ENCODE assay signal across 8 cellular contexts in the genomic region with DNA sequence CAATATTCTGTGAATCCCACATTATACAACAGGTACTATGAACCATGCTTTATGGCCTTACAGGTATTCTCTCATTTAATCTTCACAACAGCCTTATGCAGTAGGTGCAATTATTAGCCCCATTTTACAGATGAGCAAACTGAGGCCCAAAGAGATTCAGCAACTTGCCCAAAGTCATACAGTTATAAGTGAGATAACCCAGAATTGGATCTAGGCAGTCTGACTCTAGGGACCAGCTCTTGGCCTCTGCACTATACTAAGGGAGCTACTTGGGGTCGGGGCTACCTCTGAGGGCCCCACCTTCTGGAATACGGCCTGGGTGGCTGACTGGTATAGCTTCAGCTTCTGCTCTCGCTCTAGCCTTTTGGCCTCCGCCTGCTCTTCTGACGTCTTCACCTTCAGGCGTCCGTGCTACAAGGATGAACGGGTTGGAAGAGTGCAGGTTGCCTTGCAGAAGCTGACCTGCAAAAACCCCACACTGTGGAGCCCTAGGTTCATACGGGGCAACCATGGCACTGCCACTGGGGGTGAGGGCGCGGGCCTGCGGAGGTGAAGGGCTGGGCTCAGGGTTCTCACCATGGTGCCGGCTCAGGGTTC. TPM values are rescaled to one million over a fixed set of nuclear protein-coding genes. Genes with fewer than 3 reads are reported as not detected.
A peak's percentile ranks its signal among the peaks of the same experiment; 100 is the strongest.
DNase-seq lines count a peak whose midpoint lies in the region; ATAC-seq and TF ChIP-seq lines count a peak whose summit lies in the region.

No MANE protein-coding gene starts in this region.

- POLR2A ChIA-PET in T-cell (lab: Charles Lee) = interaction anchor here (0.6 to 2.3 kb wide), 5 partner anchors 27 to 159 kb away, joined by 3 to 19 read pairs (median 5); partner anchors contain the start of genes CBLN3 (in 1 of the 2), KHNYN (in 1 of the 2) and TINF2 (in 1 of the 2)

- H3K9me3 Mint-ChIP-seq in T-cell (no peaks in the 10 kb centered on the region), glutamatergic neuron (ENCODE audit: unreplicated experiment) (peaks cover 2% of the 10 kb centered on the region)

- H3K4me1 Mint-ChIP-seq in T-cell = peaks cover 34 to 50% (median 37%) of the 10 kb centered on the region in 3 donors
- peaks cover 4% of the 10 kb centered on the region for H3K4me1 Mint-ChIP-seq in glutamatergic neuron (ENCODE audit: low read depth, unreplicated experiment)

- H3K27me3 Mint-ChIP-seq in T-cell = no peaks in the 10 kb centered on the region
- peaks cover 13% of the 10 kb centered on the region for H3K27me3 Mint-ChIP-seq in glutamatergic neuron (ENCODE audit: unreplicated experiment)

- H3K27ac ChIP-seq in skin epidermis = peak overlapping the region; percentile 95 to 100 (median 99)

- no peak for TF ChIP-seq CTCF in glutamatergic neuron (IDR thresholded peaks at IDR 0.05; ENCODE audit: partially characterized antibody, unreplicated experiment)

- CTCF ChIA-PET in T-cell (lab: Charles Lee) = interaction anchor here (0.6 to 2.6 kb wide), 7 partner anchors 9 to 161 kb away, joined by 3 to 30 read pairs (median 6); partner anchors contain the start of genes TINF2 (in 2 of the 2) and CIDEB (in 1 of the 2)

- H3K4me3 ChIP-seq in skin epidermis = peak overlapping the region; percentile 69 to 89 (median 71)

- H3K36me3 Mint-ChIP-seq in T-cell (peaks cover 28% of the 10 kb centered on the region), glutamatergic neuron (ENCODE audit: unreplicated experiment) (peaks cover 4% of the 10 kb centered on the region)

- peak in 2 of 4 experiments; percentile 4 for ATAC-seq in T-cell (replicated peaks in 1 of 4)

- peak; percentile 33 for DNase-seq in NOMO-1 treated with DMSO at 0.1 percent for 48 hours (lab: John Stamatoyannopoulos, UW; ENCODE audit: unreplicated experiment)
- DNase-seq in NOMO-1 treated with dmso at 0.1 percent for 144 hours (lab: John Stamatoyannopoulos, UW; ENCODE audit: unreplicated experiment) = no peak
- no peak for DNase-seq in T-cell
- DNase-seq in glutamatergic neuron = no peak
- no peak for DNase-seq in NCI-H2227 (lab: John Stamatoyannopoulos, UW; ENCODE audit: unreplicated experiment)
- DNase-seq in NCI-H1436 (lab: John Stamatoyannopoulos, UW) = no peak
- DNase-seq in retina = no peak

- peak overlapping the region; percentile 84 to 90 (median 90) for H3K4me3 Mint-ChIP-seq in T-cell
- peak overlapping the region; percentile 88 for H3K4me3 Mint-ChIP-seq in glutamatergic neuron (ENCODE audit: unreplicated experiment)

- peak overlapping the region; percentile 93 to 95 for H3K27ac Mint-ChIP-seq in T-cell
- peak overlapping the region; percentile 75 for H3K27ac Mint-ChIP-seq in glutamatergic neuron (ENCODE audit: unreplicated experiment)

RNA-seq across cellular contexts. Expression of gene RABGGTA, which starts 0.8 kb away (rescaled TPM):
- 10 to 100 TPM; 49.3 to 66.5 (median 62.4) TPM for total RNA-seq in T-cell
- 30.3 TPM for total RNA-seq in glutamatergic neuron (ENCODE audit: unreplicated experiment)

RNA-seq across cellular contexts. Expression of gene TGM1, which starts 7.7 kb away (rescaled TPM):
- total RNA-seq in T-cell = 10 to 100 TPM in 2 of 5 donors, 1 to 10 TPM in 3; 4.9 to 13.5 (median 9.4) TPM
- total RNA-seq in glutamatergic neuron (ENCODE audit: unreplicated experiment) = 4.2 TPM

RNA-seq across cellular contexts. Expression of gene TINF2, which starts 28.2 kb away (rescaled TPM):
- total RNA-seq in T-cell = 100 to 1,000 TPM; 119 to 160 (median 139) TPM
- total RNA-seq in glutamatergic neuron (ENCODE audit: unreplicated experiment) = 67.0 TPM

RNA-seq across cellular contexts. Expression of gene DHRS1, which starts 28.9 kb away (rescaled TPM):
- 10 to 100 TPM; 34.2 to 47.6 (median 39.1) TPM for total RNA-seq in T-cell
- 25.1 TPM for total RNA-seq in glutamatergic neuron (ENCODE audit: unreplicated experiment)

RNA-seq across cellular contexts. Expression of gene NOP9, which starts 29.0 kb away (rescaled TPM):
- 10 to 100 TPM; 29.7 to 33.2 (median 30.8) TPM for total RNA-seq in T-cell
- 29.2 TPM for total RNA-seq in glutamatergic neuron (ENCODE audit: unreplicated experiment)
